In genomic region chr7:111788426-111788825, GRCh38 we compare ENCODE assay signal across 17 cellular contexts.
DNase-seq lines count a peak whose midpoint lies in the region; ATAC-seq, FAIRE-seq and TF ChIP-seq lines count a peak whose summit lies in the region.
"Had no signal": no experiment of that assay in that cellular context is flagged by ENCODE, and none has a peak within 500 bp of the region (broad histone marks: within the 10 kb centered on the region; RNA-seq: fewer than 3 reads in every experiment).

No MANE protein-coding gene starts in this region.

- H3K9me3 ChIP-seq in astrocyte (ENCODE audit: insufficient read depth, low read depth, low read length) (no peaks in the 10 kb centered on the region), esophagus squamous epithelium (no peaks in the 10 kb centered on the region)
- H3K9me3 ChIP-seq: Caco-2 had no signal

- no peak for ATAC-seq in GM21526 (IDR thresholded peaks at IDR 0.05; ENCODE audit: low FRiP score, unreplicated experiment)

- FAIRE-seq in astrocyte (lab: Jason Lieb, UNC) = no peak
- FAIRE-seq in urothelium cell line (lab: Jason Lieb, UNC) = no peak
- FAIRE-seq: colon, H54 had no signal

- H3K36me3 Mint-ChIP-seq in astrocyte (ENCODE audit: low read depth, unreplicated experiment) = peaks cover 20% of the 10 kb centered on the region

- H3K27me3 Mint-ChIP-seq in astrocyte (ENCODE audit: low read depth, unreplicated experiment) = no peaks in the 10 kb centered on the region
- H3K27me3 Mint-ChIP-seq: activated B cell treated with CpG ODN at 0.5 μM for 24 hours had no signal

- no peaks in the 10 kb centered on the region for H3K4me1 ChIP-seq in astrocyte (ENCODE audit: insufficient read depth, low read length)
- no peaks in the 10 kb centered on the region for H3K4me1 ChIP-seq in esophagus squamous epithelium
- H3K4me1 ChIP-seq: Caco-2 had no signal

- no peak overlapping the region for H3K4me2 ChIP-seq in astrocyte (ENCODE audit: low read length)
- H3K4me2 ChIP-seq: KMS-11 had no signal

- intact Hi-C loops in esophagus squamous epithelium (cut with DNase I) = no loop called here

- no peak overlapping the region for H3K4me3 Mint-ChIP-seq in astrocyte (ENCODE audit: unreplicated experiment)
- H3K4me3 Mint-ChIP-seq: activated B cell treated with CpG ODN at 0.5 μM for 24 hours had no signal

- H3K27me3 ChIP-seq in astrocyte (ENCODE audit: insufficient read depth, low read length) (no peaks in the 10 kb centered on the region), esophagus squamous epithelium (no peaks in the 10 kb centered on the region)

- H3K4me3 ChIP-seq in NB4 (ENCODE audit: low read depth, low read length) = no peak overlapping the region
- no peak overlapping the region for H3K4me3 ChIP-seq in astrocyte (ENCODE audit: insufficient read depth, low read depth, low read length)
- H3K4me3 ChIP-seq in esophagus squamous epithelium = no peak overlapping the region

- H4K20me1 ChIP-seq in astrocyte (ENCODE audit: insufficient read depth, low read length) = no peaks in the 10 kb centered on the region

- H3K79me2 ChIP-seq in astrocyte (ENCODE audit: insufficient read depth, low read length) = no peaks in the 10 kb centered on the region

- TF ChIP-seq CTCF in NB4 (IDR thresholded peaks at IDR 0.05; ENCODE audit: low read depth, low read length) (no peak), astrocyte (IDR thresholded peaks at IDR 0.05; ENCODE audit: insufficient read depth, low read depth, low read length) (no peak), esophagus squamous epithelium (IDR thresholded peaks at IDR 0.05) (no peak)

- TF ChIP-seq POLR2A in NB4 (IDR thresholded peaks at IDR 0.05; ENCODE audit: extremely low read depth, insufficient read length) (no peak), esophagus squamous epithelium (IDR thresholded peaks at IDR 0.05) (no peak)

- WGBS in esophagus squamous epithelium, 2 donors = 58 to 76% methylated on average over 6 of the region's 6 CpGs

- H3K27ac ChIP-seq in astrocyte (ENCODE audit: low read depth, low read length) (no peak overlapping the region), esophagus squamous epithelium (no peak overlapping the region)
- H3K27ac ChIP-seq: KMS-11 had no signal

- peak; percentile 61 for DNase-seq in D341Med (ENCODE audit: low spot score)
- DNase-seq in NB4 (ENCODE audit: low read depth) = peak; percentile 27
- peak; percentile 8 for DNase-seq in astrocyte (ENCODE audit: low read depth)
- peak; percentile 19 for DNase-seq in left kidney (ENCODE audit: low read depth, low spot score)
- DNase-seq in esophagus squamous epithelium (lab: John Stamatoyannopoulos, UW) = no peak
- DNase-seq in urothelium cell line (ENCODE audit: low spot score) = no peak
- no peak for DNase-seq in activated CD4-positive, alpha-beta T cell treated with anti-CD3 and anti-CD28 coated beads, Interleukin-2, amount 50 U/mL, for 4 hours
- DNase-seq: activated B cell treated with CpG ODN at 0.5 μM for 24 hours; Caco-2; erythroblast; GF-D8; stimulated activated CD4-positive, alpha-beta T cell treated with anti-CD3 and anti-CD28 coated beads, Interleukin-4, amount 100 ng/mL, for 24 hours had no signal

- no peak overlapping the region for H3K27ac Mint-ChIP-seq in astrocyte (ENCODE audit: unreplicated experiment)
- H3K27ac Mint-ChIP-seq: activated B cell treated with CpG ODN at 0.5 μM for 24 hours; activated T-helper 2 cell treated with anti-CD3 and anti-CD28 coated beads, Interferon-gamma antibody, Interleukin-2, Interleukin-4, amounts not matched to agents 10 μg/mL and 5 μg/mL and 100 μg/mL, durations not matched to agents 14 hours and 24 hours and 36 hours had no signal

- H2AFZ ChIP-seq in astrocyte (ENCODE audit: low read depth, low read length) = no peak overlapping the region

- H3K36me3 ChIP-seq in astrocyte (ENCODE audit: insufficient read depth, low read length) (no peaks in the 10 kb centered on the region), esophagus squamous epithelium (peaks cover 0 to 15% (median 0%) of the 10 kb centered on the region in 3 donors)

- H3K4me1 Mint-ChIP-seq in astrocyte (ENCODE audit: low read depth, unreplicated experiment) = peaks cover 3% of the 10 kb centered on the region
- H3K4me1 Mint-ChIP-seq: activated B cell treated with CpG ODN at 0.5 μM for 24 hours had no signal

- H3K9me3 Mint-ChIP-seq in astrocyte (ENCODE audit: unreplicated experiment) = no peaks in the 10 kb centered on the region

- no peak overlapping the region for H3K9ac ChIP-seq in astrocyte (ENCODE audit: low read length)
- H3K9ac ChIP-seq: KMS-11 had no signal

Comparison
In these comparisons a context has a peak if more than half of its experiments do, and no peak if none do; other contexts are left out.
1. DNase-seq: peak in D341Med (single experiment), NB4 (single experiment), astrocyte (single experiment) and left kidney (single experiment); none in esophagus squamous epithelium (single experiment), urothelium cell line (single experiment) and activated CD4-positive, alpha-beta T cell treated with anti-CD3 and anti-CD28 coated beads, Interleukin-2, amount 50 U/mL, for 4 hours (0 of 2).